In the genomic region with DNA sequence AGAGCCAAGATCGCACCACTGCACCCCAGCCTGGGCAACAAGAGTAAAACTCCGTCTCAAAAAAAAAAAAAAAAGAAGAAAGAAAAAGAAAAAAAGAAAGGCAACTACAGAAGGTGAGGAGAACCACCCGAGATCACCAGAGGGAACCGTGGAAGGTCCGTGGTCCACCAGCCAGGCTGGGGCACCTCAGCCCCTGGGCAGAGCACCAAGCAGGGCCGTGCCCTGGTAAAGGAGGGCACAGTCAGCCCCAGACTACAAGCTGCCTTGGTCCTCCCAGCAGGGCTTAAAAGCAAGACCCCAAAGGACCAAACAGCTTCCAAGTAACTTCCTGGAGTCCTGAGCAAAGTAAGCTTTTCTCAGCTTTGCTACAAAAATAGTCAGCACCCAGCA, we compare ENCODE assay signal across 20 cellular contexts. TPM values are rescaled to one million over a fixed set of nuclear protein-coding genes. Genes with fewer than 3 reads are reported as not detected.
A peak's percentile ranks its signal among the peaks of the same experiment; 100 is the strongest.
DNase-seq lines count a peak whose midpoint lies in the region; ATAC-seq, FAIRE-seq and TF ChIP-seq lines count a peak whose summit lies in the region.
"Had no signal": no experiment of that assay in that cellular context is flagged by ENCODE, and none has a peak within 500 bp of the region (broad histone marks: within the 10 kb centered on the region; RNA-seq: fewer than 3 reads in every experiment).

No MANE protein-coding gene starts in this region.

- CTCF ChIA-PET in HEK293 (lab: Yijun Ruan, JAX) = interaction anchor here (1.2 to 3.9 kb wide), 3 partner anchors 10 to 45 kb away, joined by 7 to 26 read pairs (median 10); no protein-coding TSS in a partner anchor

- POLR2A ChIA-PET in HEK293 (lab: Yijun Ruan, JAX) = interaction anchor here (0.7 to 1.2 kb wide), 3 partner anchors 15 to 27 kb away, joined by 3 to 4 read pairs (median 3); no protein-coding TSS in a partner anchor

- H3K27ac ChIP-seq in right atrium auricular region (no peak overlapping the region), HEK293 (ENCODE audit: extremely low read depth, low read depth, low read length) (no peak overlapping the region), kidney (ENCODE audit: low read depth in 2 of 2, low read length in 2 of 2) (no peak overlapping the region), spleen (no peak overlapping the region)
- H3K27ac ChIP-seq: PC-9, RWPE1 had no signal

- TF ChIP-seq POLR2A in spleen (IDR thresholded peaks at IDR 0.05) = no peak

- WGBS in spleen, 5 donors = 75 to 89% (median 77%) methylated on average over 5 to 6 of the region's 6 CpGs

- FAIRE-seq in kidney (lab: Jason Lieb, UNC) = no peak
- FAIRE-seq: HepG2 had no signal

- peaks cover 0 to 15% of the 10 kb centered on the region in 2 donors for H3K4me1 ChIP-seq in right atrium auricular region
- peaks cover 36% of the 10 kb centered on the region for H3K4me1 ChIP-seq in HEK293 (ENCODE audit: control insufficient read depth, insufficient read depth, low read length)
- peaks cover 4 to 45% of the 10 kb centered on the region in 2 donors for H3K4me1 ChIP-seq in kidney (ENCODE audit: control insufficient read depth in 1 of 2, insufficient read depth in 1 of 2, low read depth in 1 of 2, low read length in 2 of 2)
- H3K4me1 ChIP-seq in spleen = peaks cover 0 to 49% (median 19%) of the 10 kb centered on the region in 6 donors

- no peaks in the 10 kb centered on the region for H3K27me3 ChIP-seq in right atrium auricular region
- peaks cover 0 to 98% (median 32%) of the 10 kb centered on the region in 7 donors for H3K27me3 ChIP-seq in spleen (replicated peaks in 1 of 7)

- ATAC-seq in Right ventricle myocardium superior (ENCODE audit: poor library complexity) (no peak), GM21576 (IDR thresholded peaks at IDR 0.05; ENCODE audit: unreplicated experiment) (no peak), HG03571 (IDR thresholded peaks at IDR 0.05; ENCODE audit: unreplicated experiment) (no peak)
- ATAC-seq: HepG2 had no signal

- no peaks in the 10 kb centered on the region for H3K36me3 ChIP-seq in right atrium auricular region
- H3K36me3 ChIP-seq in HEK293 (ENCODE audit: control insufficient read depth in 2 of 2, insufficient read depth in 1 of 2, low read length in 2 of 2) = no peaks in the 10 kb centered on the region
- no peaks in the 10 kb centered on the region for H3K36me3 ChIP-seq in kidney (ENCODE audit: control insufficient read depth in 1 of 2, insufficient read depth in 2 of 2, low read length in 2 of 2)
- no peaks in the 10 kb centered on the region for H3K36me3 ChIP-seq in spleen

- no peak overlapping the region for H3K9ac ChIP-seq in kidney (ENCODE audit: low read length in 2 of 2)

- peak; percentile 24 for DNase-seq in Right ventricle myocardium superior
- no peak for DNase-seq in right atrium auricular region (ENCODE audit: low spot score)
- peak; percentile 39 for DNase-seq in kidney
- peak; percentile 50 for DNase-seq in spleen
- DNase-seq in NCI-H2107 (lab: John Stamatoyannopoulos, UW) = no peak
- DNase-seq: CD4-positive, CD25-positive, alpha-beta regulatory T cell; HFFc6; KBM-7; NCI-H1092 treated with DMSO at 0.1 percent for 48 hours; NCI-H1436 treated with DMSO at 0.1 percent for 48 hours; NCI-H1930; NCI-H2227 treated with DMSO at 0.1 percent for 48 hours; NCI-H510A; NCI-H748 treated with DMSO at 0.1 percent for 48 hours had no signal

- H3K4me3 ChIP-seq in right atrium auricular region (no peak overlapping the region), HEK293 (ENCODE audit: low read depth, low read length) (no peak overlapping the region), kidney (ENCODE audit: low read length in 2 of 2) (no peak overlapping the region), spleen (no peak overlapping the region)
- H3K4me3 ChIP-seq: PC-9 had no signal

- intact Hi-C loops in Right ventricle myocardium superior (cut with DNase I) (no loop called here), kidney (cut with DNase I) (no loop called here), spleen (cut with DNase I; ENCODE audit: low total_unique reads) (no loop called here)

- TF ChIP-seq CTCF in right atrium auricular region (IDR thresholded peaks at IDR 0.05) = no peak
- no peak for TF ChIP-seq CTCF in HEK293 (tag by site-specific recombination; IDR thresholded peaks at IDR 0.05)
- no peak for TF ChIP-seq CTCF in kidney (IDR thresholded peaks at IDR 0.05; ENCODE audit: borderline replicate concordance, extremely low read depth, insufficient read depth)
- no peak for TF ChIP-seq CTCF in spleen (IDR thresholded peaks at IDR 0.05 in 8 of 11, conservative IDR thresholded peaks at IDR 0.05 in 3 of 11)

- H3K9me3 ChIP-seq in right atrium auricular region = no peaks in the 10 kb centered on the region
- no peaks in the 10 kb centered on the region for H3K9me3 ChIP-seq in HEK293 (ENCODE audit: control insufficient read depth, insufficient read depth, low read depth, low read length)
- no peaks in the 10 kb centered on the region for H3K9me3 ChIP-seq in kidney (ENCODE audit: control insufficient read depth in 1 of 2, low read length in 2 of 2)
- no peaks in the 10 kb centered on the region for H3K9me3 ChIP-seq in spleen

TF ChIP-seq in HEK293, 187 proteins besides CTCF, POLR2A, EP300 and RAD21:
- TF ChIP-seq, protein P1, sequence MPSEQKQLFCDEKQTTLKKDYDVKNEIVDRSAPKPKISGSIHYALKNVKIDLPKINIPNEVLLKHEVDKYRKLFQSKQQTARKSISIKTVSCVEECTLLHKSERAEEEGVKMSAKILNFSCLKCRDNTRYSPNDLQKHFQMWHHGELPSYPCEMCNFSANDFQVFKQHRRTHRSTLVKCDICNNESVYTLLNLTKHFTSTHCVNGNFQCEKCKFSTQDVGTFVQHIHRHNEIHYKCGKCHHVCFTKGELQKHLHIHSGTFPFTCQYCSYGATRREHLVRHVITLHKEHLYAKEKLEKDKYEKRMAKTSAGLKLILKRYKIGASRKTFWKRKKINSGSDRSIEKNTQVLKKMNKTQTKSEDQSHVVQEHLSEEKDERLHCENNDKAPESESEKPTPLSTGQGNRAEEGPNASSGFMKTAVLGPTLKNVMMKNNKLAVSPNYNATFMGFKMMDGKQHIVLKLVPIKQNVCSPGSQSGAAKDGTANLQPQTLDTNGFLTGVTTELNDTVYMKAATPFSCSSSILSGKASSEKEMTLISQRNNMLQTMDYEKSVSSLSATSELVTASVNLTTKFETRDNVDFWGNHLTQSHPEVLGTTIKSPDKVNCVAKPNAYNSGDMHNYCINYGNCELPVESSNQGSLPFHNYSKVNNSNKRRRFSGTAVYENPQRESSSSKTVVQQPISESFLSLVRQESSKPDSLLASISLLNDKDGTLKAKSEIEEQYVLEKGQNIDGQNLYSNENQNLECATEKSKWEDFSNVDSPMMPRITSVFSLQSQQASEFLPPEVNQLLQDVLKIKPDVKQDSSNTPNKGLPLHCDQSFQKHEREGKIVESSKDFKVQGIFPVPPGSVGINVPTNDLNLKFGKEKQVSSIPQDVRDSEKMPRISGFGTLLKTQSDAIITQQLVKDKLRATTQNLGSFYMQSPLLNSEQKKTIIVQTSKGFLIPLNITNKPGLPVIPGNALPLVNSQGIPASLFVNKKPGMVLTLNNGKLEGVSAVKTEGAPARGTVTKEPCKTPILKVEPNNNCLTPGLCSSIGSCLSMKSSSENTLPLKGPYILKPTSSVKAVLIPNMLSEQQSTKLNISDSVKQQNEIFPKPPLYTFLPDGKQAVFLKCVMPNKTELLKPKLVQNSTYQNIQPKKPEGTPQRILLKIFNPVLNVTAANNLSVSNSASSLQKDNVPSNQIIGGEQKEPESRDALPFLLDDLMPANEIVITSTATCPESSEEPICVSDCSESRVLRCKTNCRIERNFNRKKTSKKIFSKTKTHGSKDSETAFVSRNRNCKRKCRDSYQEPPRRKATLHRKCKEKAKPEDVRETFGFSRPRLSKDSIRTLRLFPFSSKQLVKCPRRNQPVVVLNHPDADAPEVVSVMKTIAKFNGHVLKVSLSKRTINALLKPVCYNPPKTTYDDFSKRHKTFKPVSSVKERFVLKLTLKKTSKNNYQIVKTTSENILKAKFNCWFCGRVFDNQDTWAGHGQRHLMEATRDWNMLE (tag by site-specific recombination; conservative IDR thresholded peaks at IDR 0.05; ENCODE audit: low read depth) = no peak
- TF ChIP-seq ZBTB8A (tag by site-specific recombination; IDR thresholded peaks at IDR 0.05) = 0 out of 2 replicates have a peak, but pooled peaks have one; percentile 13
TF ChIP-seq in HEK293: peak in this region for 1.

RNA-seq across cellular contexts. Expression of gene SAMD11, which starts 8.8 kb away (rescaled TPM):
- total RNA-seq in Right ventricle myocardium superior = 1.5 TPM
- 1 to 10 TPM; 2.7 to 6.4 TPM for total RNA-seq in right atrium auricular region
- total RNA-seq in kidney = 21.4 TPM
- 13.3 TPM for polyA plus RNA-seq in kidney (ENCODE audit: insufficient read depth, low read depth, low replicate concordance)
- total RNA-seq in spleen = 10 to 100 TPM in 5 of 7 donors, 1 to 10 TPM in 2; 7.5 to 37.0 (median 18.1) TPM
- polyA plus RNA-seq in spleen = 10 to 100 TPM in 2 of 3 donors, 1 to 10 TPM in 1; 7.7 to 33.2 (median 19.8) TPM
- total RNA-seq: CD4-positive, CD25-positive, alpha-beta regulatory T cell had no signal
- polyA plus RNA-seq: HepG2 had no signal

RNA-seq across cellular contexts. Expression of gene NOC2L, which starts 44.2 kb away (rescaled TPM):
- 42.8 TPM for total RNA-seq in Right ventricle myocardium superior
- 10 to 100 TPM; 29.5 to 38.8 TPM for total RNA-seq in right atrium auricular region
- 65.5 TPM for total RNA-seq in kidney
- 42.4 TPM for polyA plus RNA-seq in kidney (ENCODE audit: insufficient read depth, low read depth, low replicate concordance)
- 10 to 100 TPM; 26.2 to 61.1 (median 44.7) TPM for total RNA-seq in spleen
- polyA plus RNA-seq in spleen = 10 to 100 TPM; 46.6 to 73.4 (median 52.8) TPM

RNA-seq across cellular contexts. Expression of gene KLHL17, which starts 45.5 kb away (rescaled TPM):
- total RNA-seq in Right ventricle myocardium superior = 5.6 TPM
- total RNA-seq in right atrium auricular region = 1 to 10 TPM; 2.4 to 2.9 TPM
- 11.5 TPM for total RNA-seq in kidney
- 6.9 TPM for polyA plus RNA-seq in kidney (ENCODE audit: insufficient read depth, low read depth, low replicate concordance)
- total RNA-seq in spleen = 10 to 100 TPM; 12.0 to 21.5 (median 18.7) TPM
- polyA plus RNA-seq in spleen = 10 to 100 TPM; 14.1 to 31.6 (median 26.0) TPM

RNA-seq across cellular contexts. Expression of gene PLEKHN1, which starts 51.4 kb away (rescaled TPM):
- total RNA-seq in Right ventricle myocardium superior = not detected
- under 1 TPM in 1 of 2 donors, not detected in 1; 0.59 TPM for total RNA-seq in right atrium auricular region
- 14.3 TPM for total RNA-seq in kidney
- polyA plus RNA-seq in kidney (ENCODE audit: insufficient read depth, low read depth, low replicate concordance) = not detected
- 1 to 10 TPM in 5 of 7 donors, under 1 TPM in 2; 0.65 to 2.2 (median 1.1) TPM for total RNA-seq in spleen
- polyA plus RNA-seq in spleen = under 1 TPM; 0.17 to 0.80 (median 0.63) TPM

Comparison
In these comparisons a context has a peak if more than half of its experiments do, and no peak if none do; other contexts are left out.
1. DNase-seq: peak in Right ventricle myocardium superior (single experiment), kidney (single experiment) and spleen (single experiment); none in right atrium auricular region (single experiment) and NCI-H2107 (single experiment).